ENCODE assay signal across 1 cellular context in the genomic region with DNA sequence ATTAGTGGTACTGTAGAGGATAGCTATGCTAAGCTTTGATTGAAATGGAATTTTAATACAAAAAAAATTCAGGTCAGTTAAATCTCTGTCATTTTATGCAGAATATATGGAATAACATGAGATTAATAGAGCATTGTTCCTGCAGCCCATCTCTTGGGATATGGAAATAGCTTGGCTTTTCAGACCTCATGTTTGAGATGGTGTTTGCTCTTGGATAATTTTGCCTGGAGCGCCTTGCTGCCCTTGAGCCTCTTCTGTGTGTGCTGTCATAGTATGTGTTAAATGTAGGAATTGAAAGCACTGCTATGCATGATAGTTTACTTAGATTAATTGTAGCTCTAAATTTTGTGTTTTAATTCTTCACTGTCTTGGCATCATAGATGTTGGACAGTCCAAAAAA.
TF ChIP-seq lines count a peak whose summit lies in the region.

No MANE protein-coding gene starts in this region.

TF ChIP-seq in HepG2, 621 proteins besides CTCF, POLR2A, EP300 and RAD21:
- TF ChIP-seq MBNL3 (CRISPR knock-in tag; conservative IDR thresholded peaks at IDR 0.05) (no peak), TMF1 (CRISPR knock-in tag; IDR thresholded peaks at IDR 0.05; ENCODE audit: low read depth) (no peak), MXI1 (IDR thresholded peaks at IDR 0.05; ENCODE audit: borderline replicate concordance, low read depth, low read length) (no peak), ATAD3A (CRISPR knock-in tag; IDR thresholded peaks at IDR 0.05) (no peak), SMAD9 (CRISPR knock-in tag; IDR thresholded peaks at IDR 0.05) (no peak), ZMYM2 (CRISPR knock-in tag; IDR thresholded peaks at IDR 0.05) (no peak), ZFP1 (CRISPR knock-in tag; IDR thresholded peaks at IDR 0.05) (no peak), ZNF546 (CRISPR knock-in tag; conservative IDR thresholded peaks at IDR 0.05) (no peak), SMARCC2 (IDR thresholded peaks at IDR 0.05) (no peak), ZNF44 (CRISPR knock-in tag; IDR thresholded peaks at IDR 0.05) (no peak)
- TF ChIP-seq, protein P1, sequence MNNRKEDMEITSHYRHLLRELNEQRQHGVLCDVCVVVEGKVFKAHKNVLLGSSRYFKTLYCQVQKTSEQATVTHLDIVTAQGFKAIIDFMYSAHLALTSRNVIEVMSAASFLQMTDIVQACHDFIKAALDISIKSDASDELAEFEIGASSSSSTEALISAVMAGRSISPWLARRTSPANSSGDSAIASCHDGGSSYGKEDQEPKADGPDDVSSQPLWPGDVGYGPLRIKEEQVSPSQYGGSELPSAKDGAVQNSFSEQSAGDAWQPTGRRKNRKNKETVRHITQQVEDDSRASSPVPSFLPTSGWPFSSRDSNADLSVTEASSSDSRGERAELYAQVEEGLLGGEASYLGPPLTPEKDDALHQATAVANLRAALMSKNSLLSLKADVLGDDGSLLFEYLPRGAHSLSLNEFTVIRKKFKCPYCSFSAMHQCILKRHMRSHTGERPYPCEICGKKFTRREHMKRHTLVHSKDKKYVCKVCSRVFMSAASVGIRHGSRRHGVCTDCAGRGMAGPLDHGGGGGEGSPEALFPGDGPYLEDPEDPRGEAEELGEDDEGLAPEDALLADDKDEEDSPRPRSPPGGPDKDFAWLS (CRISPR knock-in tag; IDR thresholded peaks at IDR 0.05; ENCODE audit: borderline replicate concordance), result no peak
